ENCODE assay signal across 26 cellular contexts in the genomic region with DNA sequence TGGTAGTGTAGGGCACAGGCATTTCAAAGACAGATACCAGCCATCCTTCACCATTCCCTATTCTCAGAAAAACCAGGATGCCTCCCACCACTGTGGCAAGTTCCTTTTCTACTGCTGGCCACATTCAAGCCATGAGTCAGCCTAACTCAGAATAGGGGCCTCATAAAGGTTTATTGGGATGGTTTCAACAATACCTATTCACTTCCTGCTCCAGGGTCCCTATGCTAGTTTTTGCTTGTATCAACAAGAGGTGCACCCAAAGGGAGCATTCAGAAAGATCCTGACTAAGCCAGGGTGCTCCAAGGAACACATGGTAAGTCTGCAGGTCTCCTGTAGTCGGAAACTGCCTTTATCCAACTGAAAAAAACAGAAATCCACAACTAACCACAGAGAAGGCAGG.
"Had no signal": no experiment of that assay in that cellular context is flagged by ENCODE, and none has a peak within 500 bp of the region (broad histone marks: within the 10 kb centered on the region; RNA-seq: fewer than 3 reads in every experiment).

No MANE protein-coding gene starts in this region.

- H3K4me1 Mint-ChIP-seq: activated naive CD4-positive, alpha-beta T cell treated with anti-CD3 and anti-CD28 coated beads, Interleukin-2, amount 10 ng/mL, durations not matched to agents 7 days and 5 days; nephron had no signal

- H3K36me3 ChIP-seq: gastroesophageal sphincter, pancreas, right atrium auricular region, thoracic aorta had no signal

- DNase-seq: activated CD4-positive, alpha-beta memory T cell treated with anti-CD3 and anti-CD28 coated beads for 36 hours; activated CD4-positive, alpha-beta T cell treated with anti-CD3 and anti-CD28 coated beads for 48 hours; activated CD4-positive, CD25-positive, alpha-beta regulatory T cell; activated CD8-positive, alpha-beta memory T cell treated with anti-CD3 and anti-CD28 coated beads, Interleukin-2, amount 10 ng/mL, durations not matched to agents 7 days and 5 days; activated effector memory CD4-positive, alpha-beta T cell treated with anti-CD3 and anti-CD28 coated beads, Interleukin-2, amount 50 U/mL, for 16 hours; activated naive CD4-positive, alpha-beta T cell treated with anti-CD3 and anti-CD28 coated beads, Interleukin-2, amount 10 ng/mL, durations not matched to agents 7 days and 5 days; activated T-cell treated with anti-CD3 and anti-CD28 coated beads for 4 hours; anterior cingulate cortex; body of pancreas; effector CD4-positive, alpha-beta T cell; head of caudate nucleus; hypothalamus; left cardiac atrium; mesenchymal stem cell; pancreas; psoas muscle; stimulated activated CD4-positive, alpha-beta T cell treated with anti-CD3 and anti-CD28 coated beads, Interleukin-4, amount 100 ng/mL, for 24 hours; stimulated activated naive CD4-positive, alpha-beta T cell treated with Interleukin-2 at 50 U/mL for 16 hours; T-helper 9 cell had no signal

- ATAC-seq: activated CD8-positive, alpha-beta memory T cell treated with anti-CD3 and anti-CD28 coated beads, Interleukin-2, amount 10 ng/mL, durations not matched to agents 7 days and 5 days; body of pancreas; esophagus mucosa; gastroesophageal sphincter; left cardiac atrium; pancreas; psoas muscle had no signal

- H3K27me3 Mint-ChIP-seq: activated CD8-positive, alpha-beta memory T cell treated with anti-CD3 and anti-CD28 coated beads, Interleukin-2, amount 10 ng/mL, durations not matched to agents 7 days and 5 days had no signal

- H3K4me3 Mint-ChIP-seq: activated CD4-positive, alpha-beta memory T cell treated with anti-CD3 and anti-CD28 coated beads for 36 hours; activated CD8-positive, alpha-beta memory T cell treated with anti-CD3 and anti-CD28 coated beads, Interleukin-2, amount 10 ng/mL, durations not matched to agents 7 days and 5 days; activated naive CD4-positive, alpha-beta T cell treated with anti-CD3 and anti-CD28 coated beads, Interleukin-2, amount 10 ng/mL, durations not matched to agents 7 days and 5 days; dendritic cell treated with granulocyte-macrophage colony-stimulating factor and Interleukin-4, amounts not matched to agents 40 ng/mL and 50 ng/mL, for 4 days; nephron; type B pancreatic cell had no signal

- H3K27ac ChIP-seq: body of pancreas, gastroesophageal sphincter, pancreas, psoas muscle, right atrium auricular region, thoracic aorta had no signal

- H3K4me1 ChIP-seq: body of pancreas, gastroesophageal sphincter, pancreas, psoas muscle, right atrium auricular region had no signal

- H3K9me3 Mint-ChIP-seq: activated CD4-positive, alpha-beta memory T cell treated with anti-CD3 and anti-CD28 coated beads for 36 hours; activated naive CD4-positive, alpha-beta T cell treated with anti-CD3 and anti-CD28 coated beads, Interleukin-2, amount 10 ng/mL, durations not matched to agents 7 days and 5 days; dendritic cell treated with granulocyte-macrophage colony-stimulating factor and Interleukin-4, amounts not matched to agents 40 ng/mL and 50 ng/mL, for 4 days; nephron; type B pancreatic cell had no signal

- H3K36me3 Mint-ChIP-seq: activated CD4-positive, alpha-beta memory T cell treated with anti-CD3 and anti-CD28 coated beads for 36 hours; activated CD8-positive, alpha-beta memory T cell treated with anti-CD3 and anti-CD28 coated beads, Interleukin-2, amount 10 ng/mL, durations not matched to agents 7 days and 5 days; activated naive CD4-positive, alpha-beta T cell treated with anti-CD3 and anti-CD28 coated beads, Interleukin-2, amount 10 ng/mL, durations not matched to agents 7 days and 5 days; type B pancreatic cell had no signal

- H3K27ac Mint-ChIP-seq: activated CD4-positive, alpha-beta memory T cell treated with anti-CD3 and anti-CD28 coated beads for 36 hours; activated CD8-positive, alpha-beta memory T cell treated with anti-CD3 and anti-CD28 coated beads, Interleukin-2, amount 10 ng/mL, durations not matched to agents 7 days and 5 days; activated naive CD4-positive, alpha-beta T cell treated with anti-CD3 and anti-CD28 coated beads, Interleukin-2, amount 10 ng/mL, durations not matched to agents 7 days and 5 days; dendritic cell treated with granulocyte-macrophage colony-stimulating factor and Interleukin-4, amounts not matched to agents 40 ng/mL and 50 ng/mL, for 4 days; nephron; type B pancreatic cell had no signal

- H3K27me3 ChIP-seq: body of pancreas, gastroesophageal sphincter, pancreas, right atrium auricular region had no signal

- H3K4me3 ChIP-seq: body of pancreas, gastroesophageal sphincter, pancreas, psoas muscle, right atrium auricular region, thoracic aorta had no signal
